ENCODE assay signal across 12 cellular contexts in the genomic region with DNA sequence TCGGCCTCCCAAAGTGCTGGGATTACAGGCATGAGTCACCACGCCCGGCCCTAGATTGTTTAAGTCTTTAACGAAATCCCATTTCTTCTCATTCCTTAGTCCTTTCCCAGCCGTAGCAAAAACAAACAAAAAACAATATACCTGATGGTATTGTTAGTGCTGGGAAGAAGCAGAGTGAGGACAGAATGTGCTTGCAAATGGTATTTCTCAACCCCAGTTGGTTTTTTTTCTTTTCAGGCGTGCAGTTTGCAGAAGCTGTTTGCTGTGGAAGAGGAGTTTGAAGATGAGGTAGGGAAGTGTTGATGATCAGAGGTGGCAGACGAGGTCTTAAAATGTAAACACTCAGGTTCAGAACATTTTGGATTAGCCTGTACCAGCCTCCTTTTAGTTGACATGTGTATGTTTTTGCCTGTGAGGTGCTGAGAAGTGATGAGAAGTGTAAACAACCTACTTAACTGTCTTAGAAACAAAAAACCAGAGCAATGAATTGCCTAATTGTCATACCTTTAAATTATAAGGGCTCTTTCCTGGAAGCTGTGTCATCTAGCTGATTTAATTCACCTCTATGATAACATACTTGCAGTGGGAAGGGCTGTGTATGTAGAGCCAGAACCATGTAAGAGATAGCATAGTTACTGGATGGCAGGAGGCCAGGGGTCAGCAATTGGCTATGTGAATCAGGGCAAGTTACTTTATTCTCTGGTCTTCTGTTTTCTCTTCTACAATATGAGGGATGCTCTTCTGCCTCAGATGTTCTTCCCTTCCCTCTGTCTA. TPM values are rescaled to one million over a fixed set of nuclear protein-coding genes. Genes with fewer than 3 reads are reported as not detected.
DNase-seq lines count a peak whose midpoint lies in the region; ATAC-seq, FAIRE-seq and TF ChIP-seq lines count a peak whose summit lies in the region.
"Had no signal": no experiment of that assay in that cellular context is flagged by ENCODE, and none has a peak within 500 bp of the region (broad histone marks: within the 10 kb centered on the region; RNA-seq: fewer than 3 reads in every experiment).

No MANE protein-coding gene starts in this region.

- H3K4me1 ChIP-seq in K562 (replicated peaks in 1 of 2; ENCODE audit: control insufficient read depth in 2 of 2, insufficient read depth in 2 of 2, low read length in 2 of 2) (peaks cover 22 to 26% of the 10 kb centered on the region in 2 experiments; a peak in 4 of 5 replicates), hepatocyte (ENCODE audit: insufficient read depth) (peaks cover 3% of the 10 kb centered on the region)

- intact Hi-C loops in CD4-positive, alpha-beta T cell (cut with DNase I, micrococcal nuclease) = loop anchor here (5.0 kb wide), 4 partner anchors 57 to 202 kb away; partner anchors contain the start of gene GRN (in 1 of the 2)
- intact Hi-C loops in K562 (cut with micrococcal nuclease) = no loop called here

- CTCF ChIA-PET in CD4-positive, alpha-beta T cell (lab: Charles Lee) = interaction anchor here (1.0 to 1.3 kb wide), 2 partner anchors 23 to 65 kb away, joined by 3 read pairs; no protein-coding TSS in a partner anchor
- CTCF ChIA-PET in K562 (lab: Yijun Ruan, JAX; ENCODE audit: low intra/inter-chr PET ratio) = no interaction called here

- H2AFZ ChIP-seq in K562 (ENCODE audit: low read depth, low read length) (no peak overlapping the region), hepatocyte (no peak overlapping the region)

- POLR2A ChIA-PET in CD4-positive, alpha-beta T cell (lab: Charles Lee) = interaction anchor here (0.7 kb wide), 1 partner anchor 180 kb away, joined by 4 read pairs; no protein-coding TSS in a partner anchor
- POLR2A ChIA-PET in K562 (lab: Yijun Ruan, JAX) = interaction anchor here (0.7 to 4.0 kb wide), 5 partner anchors 11 to 134 kb away, joined by 3 to 20 read pairs (median 3); partner anchors contain the start of gene HDAC5

- no peak for TF ChIP-seq RAD21 in K562 (CRISPR knock-in tag; conservative IDR thresholded peaks at IDR 0.05 in 1 of 2, IDR thresholded peaks at IDR 0.05 in 1 of 2)

- no peak overlapping the region for H3K9ac ChIP-seq in K562 (ENCODE audit: insufficient read depth in 1 of 2, low read depth in 2 of 2, low read length in 2 of 2)

- TSS peak; percentile 21 for BruUV-seq in K562 (replicated peaks; lab: Mats Ljungman, UMichigan)

- DNase-seq in CD4-positive, alpha-beta T cell = no peak
- DNase-seq in K562 (ENCODE audit: extremely low read depth in 1 of 4, low spot score in 3 of 4) = no peak
- no peak for DNase-seq in hepatocyte (ENCODE audit: low spot score)
- DNase-seq: activated T-cell treated with anti-CD3 and anti-CD28 coated beads for 4 hours; DMS53; stimulated activated CD4-positive, alpha-beta T cell treated with anti-CD3 and anti-CD28 coated beads, Interleukin-2, amount 100 ng/mL, for 24 hours; T-cell had no signal

- no peak for TF ChIP-seq CTCF in CD4-positive, alpha-beta T cell (IDR thresholded peaks at IDR 0.05)
- TF ChIP-seq CTCF in K562 (IDR thresholded peaks at IDR 0.05 in 2 of 3, conservative IDR thresholded peaks at IDR 0.05 in 1 of 3; ENCODE audit: insufficient read depth in 2 of 3, low read depth in 1 of 3, low read length in 3 of 3) (no peak), hepatocyte (IDR thresholded peaks at IDR 0.05; ENCODE audit: poor library complexity) (no peak)

- no peak for TF ChIP-seq EP300 in K562 (IDR thresholded peaks at IDR 0.05; ENCODE audit: low read length)

- peaks cover 39% of the 10 kb centered on the region for H3K79me2 ChIP-seq in K562 (ENCODE audit: control insufficient read depth, insufficient read depth, low read length)
- H3K79me2 ChIP-seq in hepatocyte = no peaks in the 10 kb centered on the region

- H3K4me2 ChIP-seq in K562 (ENCODE audit: insufficient read depth, low read length) (no peak overlapping the region), hepatocyte (no peak overlapping the region)

- no peak overlapping the region for H3K27ac ChIP-seq in CD4-positive, alpha-beta T cell (ENCODE audit: low read depth, low read length)
- peak overlapping the region; percentile 3; the same call in 1 of the 3 replicates for H3K27ac ChIP-seq in K562 (ENCODE audit: extremely low read depth, low read depth, low read length)
- H3K27ac ChIP-seq in hepatocyte = peak overlapping the region; percentile 66

- H3K4me3 ChIP-seq in K562 (no peak overlapping the region), hepatocyte (no peak overlapping the region)

- FAIRE-seq in K562 (lab: Jason Lieb, UNC) = no peak
- FAIRE-seq: keratinocyte had no signal

- H3K36me3 Mint-ChIP-seq in CD4-positive, alpha-beta T cell (ENCODE audit: low read depth) = no peaks in the 10 kb centered on the region
- H3K36me3 Mint-ChIP-seq: T-cell had no signal

- in situ Hi-C loops in K562 (cut with MboI) = no loop called here

- no peaks in the 10 kb centered on the region for H3K9me3 Mint-ChIP-seq in CD4-positive, alpha-beta T cell
- H3K9me3 Mint-ChIP-seq: T-cell had no signal

- peaks cover 7% of the 10 kb centered on the region for H3K4me1 Mint-ChIP-seq in CD4-positive, alpha-beta T cell (ENCODE audit: low read depth)

- no peak for ATAC-seq in CD4-positive, alpha-beta T cell (ENCODE audit: poor library complexity)
- ATAC-seq in K562 (no peak), GM18858 (IDR thresholded peaks at IDR 0.05; ENCODE audit: unreplicated experiment) (no peak), HG03439 (IDR thresholded peaks at IDR 0.05; ENCODE audit: unreplicated experiment) (no peak), GM21619 (IDR thresholded peaks at IDR 0.05; ENCODE audit: unreplicated experiment) (no peak)
- ATAC-seq: activated CD4-positive, CD25-positive, alpha-beta regulatory T cell treated with anti-CD3 and anti-CD28 coated beads, Interleukin-2, amount 50 U/mL, for 24 hours; T-cell had no signal

- peaks cover 52% of the 10 kb centered on the region for H3K36me3 ChIP-seq in K562 (ENCODE audit: control insufficient read depth, insufficient read depth, low read length)
- no peaks in the 10 kb centered on the region for H3K36me3 ChIP-seq in hepatocyte (replicated peaks; ENCODE audit: insufficient read depth, low read depth)

- no peaks in the 10 kb centered on the region for H3K27me3 Mint-ChIP-seq in CD4-positive, alpha-beta T cell

- no peaks in the 10 kb centered on the region for H3K9me3 ChIP-seq in CD4-positive, alpha-beta T cell (ENCODE audit: control insufficient read depth, low read length)
- H3K9me3 ChIP-seq in K562 (replicated peaks; ENCODE audit: control insufficient read depth, insufficient read depth, low read depth, low read length) (no peaks in the 10 kb centered on the region), hepatocyte (ENCODE audit: low read depth) (no peaks in the 10 kb centered on the region)

- no peak overlapping the region for H3K27ac Mint-ChIP-seq in CD4-positive, alpha-beta T cell
- H3K27ac Mint-ChIP-seq: T-cell had no signal

- TF ChIP-seq POLR2A in K562 (conservative IDR thresholded peaks at IDR 0.05) = no peak

- no peaks in the 10 kb centered on the region for H3K27me3 ChIP-seq in CD4-positive, alpha-beta T cell (ENCODE audit: control insufficient read depth, insufficient read depth, low read length)
- no peaks in the 10 kb centered on the region for H3K27me3 ChIP-seq in K562 (ENCODE audit: control insufficient read depth in 2 of 2, insufficient read depth in 2 of 2, low read length in 2 of 2)
- no peaks in the 10 kb centered on the region for H3K27me3 ChIP-seq in hepatocyte

- H4K20me1 ChIP-seq in K562 (replicated peaks; ENCODE audit: control insufficient read depth, insufficient read depth, low read length) (peaks cover 8% of the 10 kb centered on the region; the same call in 1 of the 2 replicates), hepatocyte (ENCODE audit: insufficient read depth, poor library complexity, severe bottlenecking) (no peaks in the 10 kb centered on the region)

- 72% methylated on average over 7 of the region's 7 CpGs for WGBS in K562 (ENCODE audit: insufficient coverage, low coverage, missing lambda C conversion rate)
- 66% methylated on average over 7 of the region's 7 CpGs for WGBS in hepatocyte (ENCODE audit: low lambda C conversion rate, missing lambda C conversion rate)

- H3K9me2 ChIP-seq in hepatocyte (replicated peaks; ENCODE audit: insufficient read depth) = no peaks in the 10 kb centered on the region

- no peaks in the 10 kb centered on the region for H3K9me1 ChIP-seq in K562 (ENCODE audit: control insufficient read depth, insufficient read depth, low read length)

- H3K4me3 Mint-ChIP-seq in CD4-positive, alpha-beta T cell = peak overlapping the region; percentile 17
- H3K4me3 Mint-ChIP-seq: T-cell had no signal

RNA-seq across cellular contexts. Expression of gene HROB, which starts 3.4 kb away (rescaled TPM):
- total RNA-seq in CD4-positive, alpha-beta T cell = 1 to 10 TPM; 1.6 TPM
- total RNA-seq in K562 (2011; cell fraction: chromatin; rRNA removed; ENCODE audit: low replicate concordance) = 57.8 and 130 TPM in 2 replicates
- total RNA-seq in K562 (2011; cell fraction: nucleolus; rRNA removed) = 60.3 and 68.5 TPM in 2 replicates
- total RNA-seq in K562 (2011; cell fraction: nucleoplasm; rRNA removed) = 45.9 and 50.4 TPM in 2 replicates
- total RNA-seq in K562 (2014; rRNA removed) (10.4 and 15.0 TPM in 2 replicates), K562 (2014; rRNA removed; fragmentation: Illumina TruSeq; extraction: Trizol) (7.1 and 9.3 TPM in 2 replicates), K562 (2015; rRNA removed; fragmentation: Illumina TruSeq; extraction: Trizol) (9.6 and 9.8 TPM in 2 replicates), K562 (2021) (17.5 and 20.1 TPM in 2 replicates), hepatocyte (1.8 and 2.0 TPM in 2 replicates)
- polyA plus RNA-seq in K562 (2011; rRNA removed) (11.9 and 25.9 TPM in 2 replicates), K562 (2014; fragmentation: Illumina TruSeq; extraction: Trizol) (18.9 and 19.5 TPM in 2 replicates), K562 (2014; fragmentation: Nextera tagmentation; extraction: Ambion mirVana) (1 to 10 TPM; 6.6 to 6.7 TPM), K562 (2014; rRNA removed) (10.6 and 13.5 TPM in 2 replicates), hepatocyte (5.7 and 5.9 TPM in 2 replicates)
- polyA plus RNA-seq in K562 (2011; cell fraction: cytosol; rRNA removed) = 22.0 and 24.6 TPM in 2 replicates
- 34.5 and 44.9 TPM in 2 replicates for polyA plus RNA-seq in K562 (2011; cell fraction: nucleus; rRNA removed)
- polyA plus RNA-seq in K562 (2012) = 11.8 and 18.1 TPM in 2 replicates
- 21.5 and 22.0 TPM in 2 replicates for polyA minus RNA-seq in K562 (2011; rRNA and poly(A)+ RNA removed)
- polyA minus RNA-seq in K562 (2011; cell fraction: cytosol; rRNA and poly(A)+ RNA removed) = 15.9 and 16.5 TPM in 2 replicates
- 10.0 and 13.3 TPM in 2 replicates for polyA minus RNA-seq in K562 (2011; cell fraction: nucleus; rRNA and poly(A)+ RNA removed)

RNA-seq across cellular contexts. Expression of gene HDAC5, which starts 21.7 kb away (rescaled TPM):
- total RNA-seq in CD4-positive, alpha-beta T cell = 10 to 100 TPM; 92.0 to 92.5 TPM
- total RNA-seq in K562 (2011; cell fraction: chromatin; rRNA removed; ENCODE audit: low replicate concordance) = 27.5 and 79.4 TPM in 2 replicates
- 54.3 and 56.9 TPM in 2 replicates for total RNA-seq in K562 (2011; cell fraction: nucleolus; rRNA removed)
- total RNA-seq in K562 (2011; cell fraction: nucleoplasm; rRNA removed) = 39.6 and 46.3 TPM in 2 replicates
- 26.2 and 29.6 TPM in 2 replicates for total RNA-seq in K562 (2014; rRNA removed)
- 4.7 and 6.5 TPM in 2 replicates for total RNA-seq in K562 (2014; rRNA removed; fragmentation: Illumina TruSeq; extraction: Trizol)
- total RNA-seq in K562 (2015; rRNA removed; fragmentation: Illumina TruSeq; extraction: Trizol) = 8.0 and 8.7 TPM in 2 replicates
- total RNA-seq in K562 (2021) = 23.1 and 25.1 TPM in 2 replicates
- polyA plus RNA-seq in K562 (2011; rRNA removed) = 24.0 and 36.0 TPM in 2 replicates
- polyA plus RNA-seq in K562 (2011; cell fraction: cytosol; rRNA removed) = 31.1 and 42.9 TPM in 2 replicates
- polyA plus RNA-seq in K562 (2011; cell fraction: nucleus; rRNA removed) = 34.0 and 43.6 TPM in 2 replicates
- polyA plus RNA-seq in K562 (2012) = 18.3 and 32.1 TPM in 2 replicates
- polyA plus RNA-seq in K562 (2014; fragmentation: Illumina TruSeq; extraction: Trizol) = 16.4 and 20.5 TPM in 2 replicates
- polyA plus RNA-seq in K562 (2014; fragmentation: Nextera tagmentation; extraction: Ambion mirVana) = under 1 TPM; 0.45 to 0.73 TPM
- polyA plus RNA-seq in K562 (2014; rRNA removed) = 18.6 and 20.2 TPM in 2 replicates
- polyA minus RNA-seq in K562 (2011; rRNA and poly(A)+ RNA removed) = 17.7 and 29.2 TPM in 2 replicates
- 26.6 and 29.1 TPM in 2 replicates for polyA minus RNA-seq in K562 (2011; cell fraction: cytosol; rRNA and poly(A)+ RNA removed)
- polyA minus RNA-seq in K562 (2011; cell fraction: nucleus; rRNA and poly(A)+ RNA removed) = 16.2 and 17.5 TPM in 2 replicates
- total RNA-seq in hepatocyte = 28.5 and 33.9 TPM in 2 replicates
- 32.3 and 42.7 TPM in 2 replicates for polyA plus RNA-seq in hepatocyte

RNA-seq across cellular contexts. Expression of gene ASB16, which starts 25.4 kb away (rescaled TPM):
- under 1 TPM in 1 of 2 experiments, not detected in 1; 0.11 TPM for total RNA-seq in CD4-positive, alpha-beta T cell
- total RNA-seq in K562 (2011; cell fraction: chromatin; rRNA removed; ENCODE audit: low replicate concordance) = 0.44 TPM in 1 of 2 replicates, not detected in the other
- total RNA-seq in K562 (2011; cell fraction: nucleolus; rRNA removed) = 0.33 and 0.39 TPM in 2 replicates
- 0.31 TPM in 1 of 2 replicates, not detected in the other for total RNA-seq in K562 (2011; cell fraction: nucleoplasm; rRNA removed)
- not detected in 2 replicates for total RNA-seq in K562 (2014; rRNA removed)
- total RNA-seq in K562 (2014; rRNA removed; fragmentation: Illumina TruSeq; extraction: Trizol) = not detected in 2 replicates
- total RNA-seq in K562 (2015; rRNA removed; fragmentation: Illumina TruSeq; extraction: Trizol) = not detected in 2 replicates
- total RNA-seq in K562 (2021) = not detected in 2 replicates
- 0.07 and 0.14 TPM in 2 replicates for polyA plus RNA-seq in K562 (2011; rRNA removed)
- 0.03 and 0.04 TPM in 2 replicates for polyA plus RNA-seq in K562 (2011; cell fraction: cytosol; rRNA removed)
- 0.07 and 0.24 TPM in 2 replicates for polyA plus RNA-seq in K562 (2011; cell fraction: nucleus; rRNA removed)
- polyA plus RNA-seq in K562 (2012) = 1.0 and 1.8 TPM in 2 replicates
- not detected in 2 replicates for polyA plus RNA-seq in K562 (2014; fragmentation: Illumina TruSeq; extraction: Trizol)
- polyA plus RNA-seq in K562 (2014; fragmentation: Nextera tagmentation; extraction: Ambion mirVana) = under 1 TPM in 1 of 2 experiments, not detected in 1; 0.03 TPM
- 0.23 TPM in 1 of 2 replicates, not detected in the other for polyA plus RNA-seq in K562 (2014; rRNA removed)
- not detected in 2 replicates for polyA minus RNA-seq in K562 (2011; rRNA and poly(A)+ RNA removed)
- not detected in 2 replicates for polyA minus RNA-seq in K562 (2011; cell fraction: cytosol; rRNA and poly(A)+ RNA removed)
- polyA minus RNA-seq in K562 (2011; cell fraction: nucleus; rRNA and poly(A)+ RNA removed) = not detected in 2 replicates
- 0.23 TPM in 1 of 2 replicates, not detected in the other for total RNA-seq in hepatocyte
- 0.71 and 2.0 TPM in 2 replicates for polyA plus RNA-seq in hepatocyte
- polyA plus RNA-seq: keratinocyte had no signal

RNA-seq across cellular contexts. Expression of gene TMUB2, which starts 41.6 kb away (rescaled TPM):
- 10 to 100 TPM; 33.3 to 34.8 TPM for total RNA-seq in CD4-positive, alpha-beta T cell
- total RNA-seq in K562 (2011; cell fraction: chromatin; rRNA removed; ENCODE audit: low replicate concordance) = 38.1 and 99.8 TPM in 2 replicates
- 73.8 and 91.2 TPM in 2 replicates for total RNA-seq in K562 (2011; cell fraction: nucleolus; rRNA removed)
- 60.6 and 66.9 TPM in 2 replicates for total RNA-seq in K562 (2011; cell fraction: nucleoplasm; rRNA removed)
- 16.3 and 25.4 TPM in 2 replicates for total RNA-seq in K562 (2014; rRNA removed)
- total RNA-seq in K562 (2014; rRNA removed; fragmentation: Illumina TruSeq; extraction: Trizol) = 8.4 and 9.7 TPM in 2 replicates
- total RNA-seq in K562 (2015; rRNA removed; fragmentation: Illumina TruSeq; extraction: Trizol) = 15.6 and 15.8 TPM in 2 replicates
- 20.3 and 21.1 TPM in 2 replicates for total RNA-seq in K562 (2021)
- 24.1 and 29.5 TPM in 2 replicates for polyA plus RNA-seq in K562 (2011; rRNA removed)
- 31.6 and 38.9 TPM in 2 replicates for polyA plus RNA-seq in K562 (2011; cell fraction: cytosol; rRNA removed)
- 115 and 122 TPM in 2 replicates for polyA plus RNA-seq in K562 (2011; cell fraction: nucleus; rRNA removed)
- 20.3 and 28.3 TPM in 2 replicates for polyA plus RNA-seq in K562 (2012)
- polyA plus RNA-seq in K562 (2014; fragmentation: Illumina TruSeq; extraction: Trizol) = 24.0 and 26.8 TPM in 2 replicates
- 1 to 10 TPM; 4.1 to 6.2 TPM for polyA plus RNA-seq in K562 (2014; fragmentation: Nextera tagmentation; extraction: Ambion mirVana)
- 27.3 and 29.8 TPM in 2 replicates for polyA plus RNA-seq in K562 (2014; rRNA removed)
- polyA minus RNA-seq in K562 (2011; rRNA and poly(A)+ RNA removed) = 10.3 and 12.0 TPM in 2 replicates
- 7.9 and 10.4 TPM in 2 replicates for polyA minus RNA-seq in K562 (2011; cell fraction: cytosol; rRNA and poly(A)+ RNA removed)
- polyA minus RNA-seq in K562 (2011; cell fraction: nucleus; rRNA and poly(A)+ RNA removed) = 13.3 and 18.0 TPM in 2 replicates
- 27.7 and 31.3 TPM in 2 replicates for total RNA-seq in hepatocyte
- 46.8 and 54.6 TPM in 2 replicates for polyA plus RNA-seq in hepatocyte

RNA-seq across cellular contexts. Expression of gene ATXN7L3, which starts 54.5 kb away (rescaled TPM):
- total RNA-seq in CD4-positive, alpha-beta T cell = 10 to 100 TPM; 85.2 to 99.2 TPM
- total RNA-seq in K562 (2011; cell fraction: chromatin; rRNA removed; ENCODE audit: low replicate concordance) = 51.6 and 129 TPM in 2 replicates
- 62.6 and 75.4 TPM in 2 replicates for total RNA-seq in K562 (2011; cell fraction: nucleolus; rRNA removed)
- total RNA-seq in K562 (2011; cell fraction: nucleoplasm; rRNA removed) = 53.1 and 57.1 TPM in 2 replicates
- total RNA-seq in K562 (2014; rRNA removed) (37.9 and 39.0 TPM in 2 replicates), K562 (2014; rRNA removed; fragmentation: Illumina TruSeq; extraction: Trizol) (22.7 and 23.9 TPM in 2 replicates), K562 (2015; rRNA removed; fragmentation: Illumina TruSeq; extraction: Trizol) (30.5 and 30.9 TPM in 2 replicates), K562 (2021) (56.4 and 66.1 TPM in 2 replicates), hepatocyte (64.0 and 64.3 TPM in 2 replicates)
- polyA plus RNA-seq in K562 (2011; rRNA removed) (31.5 and 33.2 TPM in 2 replicates), K562 (2014; fragmentation: Illumina TruSeq; extraction: Trizol) (39.1 and 39.4 TPM in 2 replicates), K562 (2014; fragmentation: Nextera tagmentation; extraction: Ambion mirVana) (under 1 TPM; 0.62 to 0.90 TPM), K562 (2014; rRNA removed) (34.9 and 45.5 TPM in 2 replicates), hepatocyte (28.7 and 29.2 TPM in 2 replicates)
- 36.0 and 37.1 TPM in 2 replicates for polyA plus RNA-seq in K562 (2011; cell fraction: cytosol; rRNA removed)
- polyA plus RNA-seq in K562 (2011; cell fraction: nucleus; rRNA removed) = 79.2 and 91.4 TPM in 2 replicates
- 32.1 and 40.8 TPM in 2 replicates for polyA plus RNA-seq in K562 (2012)
- polyA minus RNA-seq in K562 (2011; rRNA and poly(A)+ RNA removed) = 42.8 and 44.3 TPM in 2 replicates
- 17.8 and 23.8 TPM in 2 replicates for polyA minus RNA-seq in K562 (2011; cell fraction: cytosol; rRNA and poly(A)+ RNA removed)
- polyA minus RNA-seq in K562 (2011; cell fraction: nucleus; rRNA and poly(A)+ RNA removed) = 35.0 and 46.0 TPM in 2 replicates
